In genomic region chr10:6275022-6275997, GRCh38 we compare ENCODE assay signal across 1 cellular context.
TF ChIP-seq lines count a peak whose summit lies in the region.

No MANE protein-coding gene starts in this region.

TF ChIP-seq in HEK293, 187 proteins besides CTCF, POLR2A, EP300 and RAD21 (continued from another document):
- peak; percentile 44; the same call in 1 of the 2 replicates for TF ChIP-seq ZBTB6 (tag by site-specific recombination; IDR thresholded peaks at IDR 0.05)
